1 cellular context compared by ENCODE assay signal in the genomic region with DNA sequence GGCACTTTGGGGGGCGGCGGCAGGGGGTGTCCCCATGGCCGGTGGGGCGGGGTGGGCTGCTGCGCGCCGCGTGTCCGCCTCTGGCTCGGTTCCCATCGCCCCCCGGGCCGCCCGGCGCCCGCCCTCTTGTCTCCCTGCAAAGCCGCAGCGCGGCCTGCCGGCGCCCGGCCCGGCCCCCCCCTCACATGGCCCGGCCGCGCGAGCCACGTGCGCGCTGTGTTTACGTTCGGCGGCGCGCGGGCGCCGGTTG.
TF ChIP-seq lines count a peak whose summit lies in the region.

No MANE protein-coding gene starts in this region.

TF ChIP-seq in A549, 52 proteins besides CTCF, POLR2A, EP300 and RAD21 (continued from another document):
- TF ChIP-seq, protein P1, sequence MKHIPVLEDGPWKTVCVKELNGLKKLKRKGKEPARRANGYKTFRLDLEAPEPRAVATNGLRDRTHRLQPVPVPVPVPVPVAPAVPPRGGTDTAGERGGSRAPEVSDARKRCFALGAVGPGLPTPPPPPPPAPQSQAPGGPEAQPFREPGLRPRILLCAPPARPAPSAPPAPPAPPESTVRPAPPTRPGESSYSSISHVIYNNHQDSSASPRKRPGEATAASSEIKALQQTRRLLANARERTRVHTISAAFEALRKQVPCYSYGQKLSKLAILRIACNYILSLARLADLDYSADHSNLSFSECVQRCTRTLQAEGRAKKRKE (CRISPR knock-in tag; IDR thresholded peaks at IDR 0.05; ENCODE audit: low read depth) = peak; percentile 35; the same call in 1 of the 2 replicates
